8 cellular contexts compared by ENCODE assay signal in genomic region chr2:112726487-112727190, GRCh38. TPM values are rescaled to one million over a fixed set of nuclear protein-coding genes. Genes with fewer than 3 reads are reported as not detected.
DNase-seq lines count a peak whose midpoint lies in the region; TF ChIP-seq lines count a peak whose summit lies in the region.

No MANE protein-coding gene starts in this region.

- no peaks in the 10 kb centered on the region for H3K9me3 Mint-ChIP-seq in neural crest cell

- no peak overlapping the region for H3K4me3 Mint-ChIP-seq in neural crest cell

- WGBS in stomach, 5 donors = 11 to 36% (median 32%) methylated on average over 12 to 19 of the region's 19 CpGs

- no peaks in the 10 kb centered on the region for H3K9me3 ChIP-seq in stomach

- H3K4me1 ChIP-seq in stomach = peaks cover 0 to 9% (median 4%) of the 10 kb centered on the region in 4 donors

- no peak overlapping the region for H3K27ac ChIP-seq in stomach

- TF ChIP-seq CTCF in LNCaP clone FGC (IDR thresholded peaks at IDR 0.05; ENCODE audit: control insufficient read depth, extremely low read depth, insufficient read depth) (peak; percentile 97), neural crest cell (conservative IDR thresholded peaks at IDR 0.05) (peak; percentile 99), stomach (IDR thresholded peaks at IDR 0.05) (peak in 5 of 7 experiments; percentile 83 to 98 (median 94))

- no peak for TF ChIP-seq POLR2A in stomach (IDR thresholded peaks at IDR 0.05)

- H3K27me3 ChIP-seq in stomach = peaks cover 0 to 4% (median 0%) of the 10 kb centered on the region in 3 donors

- no peaks in the 10 kb centered on the region for H3K36me3 ChIP-seq in stomach

- no peaks in the 10 kb centered on the region for H3K27me3 Mint-ChIP-seq in neural crest cell (ENCODE audit: low read depth)

- intact Hi-C loops in stomach (cut with DNase I; ENCODE audit: low total_unique reads) = loop anchor here (5.0 kb wide), 1 partner anchor 99 kb away; no protein-coding TSS in a partner anchor

- H3K4me3 ChIP-seq in LNCaP clone FGC (ENCODE audit: low read depth, low read length) = no peak overlapping the region
- no peak overlapping the region for H3K4me3 ChIP-seq in stomach

- H3K36me3 Mint-ChIP-seq in neural crest cell (ENCODE audit: low read depth) = no peaks in the 10 kb centered on the region

- peak; percentile 95 for DNase-seq in ELF-1 (ENCODE audit: low read depth, low spot score)
- DNase-seq in H4 (ENCODE audit: low spot score) = peak; percentile 87
- peak; percentile 84 for DNase-seq in LNCaP clone FGC (ENCODE audit: low read depth)
- peak; percentile 85 for DNase-seq in RKO (ENCODE audit: low spot score)
- DNase-seq in activated T-cell treated with anti-CD3 and anti-CD28 coated beads, Interleukin-2, amount 50 U/mL, for 48 hours = peak; percentile 93 to 94
- peak; percentile 92 for DNase-seq in fibroblast of peridontal ligament (ENCODE audit: extremely low read depth)
- DNase-seq in neural crest cell (ENCODE audit: low read depth, low spot score) = peak; percentile 83
- DNase-seq in stomach = peak; percentile 95

- no peak for TF ChIP-seq EP300 in stomach (IDR thresholded peaks at IDR 0.05)

- H3K27ac Mint-ChIP-seq in neural crest cell (ENCODE audit: unreplicated experiment) = no peak overlapping the region

- no peaks in the 10 kb centered on the region for H3K4me1 Mint-ChIP-seq in neural crest cell

RNA-seq across cellular contexts. Expression of gene NT5DC4, which starts 5.8 kb away (rescaled TPM):
- not detected in 2 replicates for total RNA-seq in H4 (2014; rRNA removed; shearing (Covaris generic))
- total RNA-seq in neural crest cell (not detected in 2 replicates), stomach (not detected)
- polyA plus RNA-seq in stomach = not detected

RNA-seq across cellular contexts. Expression of gene CKAP2L, which starts 37.8 kb away (rescaled TPM):
- total RNA-seq in H4 (2014; rRNA removed; shearing (Covaris generic)) = 15.7 and 15.8 TPM in 2 replicates
- total RNA-seq in neural crest cell = 27.4 and 31.3 TPM in 2 replicates
- total RNA-seq in stomach = 1 to 10 TPM; 1.2 to 4.4 (median 2.0) TPM
- 1 to 10 TPM; 1.1 TPM for polyA plus RNA-seq in stomach

RNA-seq across cellular contexts. Expression of gene IL1A, which starts 57.7 kb away (rescaled TPM):
- total RNA-seq in H4 (2014; rRNA removed; shearing (Covaris generic)) = 0.06 TPM in 1 of 2 replicates, not detected in the other
- total RNA-seq in neural crest cell = not detected in 2 replicates
- total RNA-seq in stomach = not detected
- polyA plus RNA-seq in stomach = 1 to 10 TPM in 1 of 3 donors, under 1 TPM in 1, not detected in 1; 0.44 to 2.5 TPM
